In the genomic region with DNA sequence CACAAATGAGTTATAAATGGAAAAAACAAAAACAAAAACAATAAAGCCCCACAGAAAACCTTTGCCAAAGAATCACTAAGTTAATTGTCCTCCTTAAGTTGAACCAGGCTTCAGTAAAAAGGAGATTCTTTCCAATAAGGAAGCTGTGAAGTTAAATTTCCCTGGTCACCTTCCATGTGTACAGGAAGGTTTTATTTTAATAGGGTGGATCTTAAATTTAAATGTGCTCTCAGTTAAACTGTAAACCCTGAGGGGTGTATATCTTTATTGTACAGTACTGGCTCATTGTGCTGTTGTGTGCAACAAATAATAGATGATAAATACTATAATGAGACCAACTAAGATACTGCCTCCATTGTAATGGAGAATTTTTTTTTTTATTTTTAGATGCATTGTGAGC, we compare ENCODE assay signal across 33 cellular contexts.
"Had no signal": no experiment of that assay in that cellular context is flagged by ENCODE, and none has a peak within 500 bp of the region (broad histone marks: within the 10 kb centered on the region; RNA-seq: fewer than 3 reads in every experiment).

No MANE protein-coding gene starts in this region.

- H3K9me3 ChIP-seq: MG63 had no signal

- H3K36me3 ChIP-seq: MG63 had no signal

- DNase-seq: Karpas-422, Kasumi-1, MG63, MM.1S, MV-4-11, NCI-H1048, NCI-H1092, NCI-H1092 treated with DMSO at 0.1 percent for 48 hours, NCI-H1105, NCI-H1105 treated with DMSO at 0.1 percent for 48 hours, NCI-H1417 treated with DMSO at 0.1 percent for 48 hours, NCI-H1436, NCI-H1436 treated with DMSO at 0.1 percent for 48 hours, NCI-H146, NCI-H1694, NCI-H1694 treated with DMSO at 0.1 percent for 48 hours, NCI-H187, NCI-H187 treated with DMSO at 0.1 percent for 48 hours, NCI-H1930, NCI-H2029, NCI-H2029 treated with DMSO at 0.1 percent for 48 hours, NCI-H2081, NCI-H2081 treated with DMSO at 0.1 percent for 48 hours, NCI-H2107, NCI-H2171, NCI-H2171 treated with DMSO at 0.1 percent for 48 hours, NCI-H2227 treated with DMSO at 0.1 percent for 48 hours, NCI-H226, NCI-H345, NCI-H446, NCI-H446 treated with DMSO at 0.1 percent for 48 hours, NCI-H510A, NCI-H510A treated with DMSO at 0.1 percent for 48 hours had no signal

- H3K4me3 ChIP-seq: MG63 had no signal

- H3K27me3 ChIP-seq: MG63 had no signal
